Comparison of ENCODE assay signal across 26 cellular contexts in genomic region chr11:22510010-22510409, GRCh38.
DNase-seq lines count a peak whose midpoint lies in the region; ATAC-seq, FAIRE-seq and TF ChIP-seq lines count a peak whose summit lies in the region.
"Had no signal": no experiment of that assay in that cellular context is flagged by ENCODE, and none has a peak within 500 bp of the region (broad histone marks: within the 10 kb centered on the region; RNA-seq: fewer than 3 reads in every experiment).

No MANE protein-coding gene starts in this region.

- ATAC-seq in SK-N-SH treated with all-trans-retinoic acid at 6 μM for 48 hours (peak; percentile 36; the same call in 2 of the 3 replicates), left lung (peak; percentile 26)
- ATAC-seq: A549; activated CD8-positive, alpha-beta T cell treated with anti-CD3 and anti-CD28 coated beads, Interleukin-2, amount 10 ng/mL, durations not matched to agents 7 days and 5 days; gastrocnemius medialis; Right ventricle myocardium inferior had no signal

- POLR2A ChIA-PET in SK-N-SH (lab: Yijun Ruan, JAX) = no interaction called here

- H3K27ac Mint-ChIP-seq in endodermal cell = no peak overlapping the region
- H3K27ac Mint-ChIP-seq: activated CD8-positive, alpha-beta T cell treated with anti-CD3 and anti-CD28 coated beads, Interleukin-2, amount 10 ng/mL, durations not matched to agents 7 days and 5 days; activated naive CD4-positive, alpha-beta T cell treated with anti-CD3 and anti-CD28 coated beads, Interleukin-2, amount 10 ng/mL, durations not matched to agents 7 days and 5 days had no signal

- H2AFZ ChIP-seq in SK-N-SH (ENCODE audit: low read depth) = no peak overlapping the region
- H2AFZ ChIP-seq: hepatocyte, PC-9 had no signal

- no peaks in the 10 kb centered on the region for H3K36me3 ChIP-seq in SK-N-SH (replicated peaks in 1 of 2; ENCODE audit: control insufficient read depth in 1 of 2, insufficient read depth in 2 of 2, low read length in 1 of 2)
- H3K36me3 ChIP-seq in bronchial epithelial cell (ENCODE audit: control insufficient read depth, insufficient read depth, low read length) = no peaks in the 10 kb centered on the region
- no peaks in the 10 kb centered on the region for H3K36me3 ChIP-seq in left lung
- H3K36me3 ChIP-seq in colonic mucosa = no peaks in the 10 kb centered on the region
- no peaks in the 10 kb centered on the region for H3K36me3 ChIP-seq in adrenal gland (replicated peaks in 1 of 2)
- no peaks in the 10 kb centered on the region for H3K36me3 ChIP-seq in endodermal cell (ENCODE audit: control insufficient read depth, insufficient read depth, low read length)
- H3K36me3 ChIP-seq: gastrocnemius medialis had no signal

- TF ChIP-seq RAD21 in SK-N-SH (IDR thresholded peaks at IDR 0.05; ENCODE audit: low read length) = no peak

- no peak for TF ChIP-seq POLR2A in adrenal gland (IDR thresholded peaks at IDR 0.05)

- peaks cover 0 to 3% of the 10 kb centered on the region in 2 experiments; a peak in 1 of 4 replicates for H3K4me1 ChIP-seq in SK-N-SH (ENCODE audit: control insufficient read depth in 1 of 2, insufficient read depth in 2 of 2, low read depth in 1 of 2, low read length in 1 of 2)
- H3K4me1 ChIP-seq in left lung = no peaks in the 10 kb centered on the region
- no peaks in the 10 kb centered on the region for H3K4me1 ChIP-seq in colonic mucosa
- H3K4me1 ChIP-seq in adrenal gland (replicated peaks in 1 of 2) = no peaks in the 10 kb centered on the region
- H3K4me1 ChIP-seq in endodermal cell (ENCODE audit: control insufficient read depth, insufficient read depth, low read length) = no peaks in the 10 kb centered on the region
- H3K4me1 ChIP-seq: A549, gastrocnemius medialis had no signal

- 61% methylated on average over 2 of the region's 2 CpGs for WGBS in SK-N-SH (ENCODE audit: low lambda C conversion rate)
- 65 to 70% (median 66%) methylated on average over 2 of the region's 2 CpGs for WGBS in adrenal gland, 4 donors
- 88 to 90% methylated on average over 2 of the region's 2 CpGs for WGBS in endodermal cell (ENCODE audit: insufficient coverage in 1 of 2, insufficient read length in 1 of 2), 2 experiments

- H3K79me2 ChIP-seq in SK-N-SH (ENCODE audit: insufficient read depth) = no peaks in the 10 kb centered on the region
- H3K79me2 ChIP-seq: hepatocyte had no signal

- intact Hi-C loops in left lung (cut with DNase I) (no loop called here), colonic mucosa (cut with DNase I) (no loop called here), adrenal gland (cut with DNase I) (no loop called here)

- no peak for TF ChIP-seq EP300 in SK-N-SH (IDR thresholded peaks at IDR 0.05; ENCODE audit: borderline replicate concordance in 1 of 2, low read depth in 1 of 2, low read length in 1 of 2)

- H3K27me3 Mint-ChIP-seq in endodermal cell (ENCODE audit: insufficient read depth) = no peaks in the 10 kb centered on the region
- H3K27me3 Mint-ChIP-seq: activated naive CD4-positive, alpha-beta T cell treated with anti-CD3 and anti-CD28 coated beads, Interleukin-2, amount 10 ng/mL, durations not matched to agents 7 days and 5 days; CD4-positive, CD25-positive, alpha-beta regulatory T cell had no signal

- H3K9me3 ChIP-seq in SK-N-SH (no peaks in the 10 kb centered on the region), left lung (no peaks in the 10 kb centered on the region), colonic mucosa (no peaks in the 10 kb centered on the region), adrenal gland (replicated peaks in 1 of 3) (no peaks in the 10 kb centered on the region), endodermal cell (ENCODE audit: control insufficient read depth, low read length) (no peaks in the 10 kb centered on the region)
- H3K9me3 ChIP-seq: A549, gastrocnemius medialis had no signal

- H3K9me3 Mint-ChIP-seq in endodermal cell = no peaks in the 10 kb centered on the region
- H3K9me3 Mint-ChIP-seq: activated naive CD4-positive, alpha-beta T cell treated with anti-CD3 and anti-CD28 coated beads, Interleukin-2, amount 10 ng/mL, durations not matched to agents 7 days and 5 days had no signal

- FAIRE-seq in bronchial epithelial cell (lab: Jason Lieb, UNC) (no peak), HTR-8/SVneo (lab: Jason Lieb, UNC) (no peak)
- FAIRE-seq: A549, colon, small intestine, urothelium cell line had no signal

- no peaks in the 10 kb centered on the region for H3K9me2 ChIP-seq in SK-N-SH

- H3K27me3 ChIP-seq in SK-N-SH (ENCODE audit: insufficient read depth) (no peaks in the 10 kb centered on the region), bronchial epithelial cell (ENCODE audit: control insufficient read depth, insufficient read depth, low read length) (no peaks in the 10 kb centered on the region), left lung (no peaks in the 10 kb centered on the region), colonic mucosa (no peaks in the 10 kb centered on the region), adrenal gland (no peaks in the 10 kb centered on the region), endodermal cell (ENCODE audit: control insufficient read depth, insufficient read depth, low read length, poor library complexity, severe bottlenecking) (no peaks in the 10 kb centered on the region)
- H3K27me3 ChIP-seq: gastrocnemius medialis, hepatocyte had no signal

- H3K4me3 ChIP-seq in SK-N-SH (ENCODE audit: low read depth in 2 of 2, low read length in 1 of 2) = no peak overlapping the region
- no peak overlapping the region for H3K4me3 ChIP-seq in bronchial epithelial cell (ENCODE audit: low read depth, low read length)
- H3K4me3 ChIP-seq in left lung = no peak overlapping the region
- no peak overlapping the region for H3K4me3 ChIP-seq in colonic mucosa
- no peak overlapping the region for H3K4me3 ChIP-seq in adrenal gland
- H3K4me3 ChIP-seq in endodermal cell (ENCODE audit: low read length) = no peak overlapping the region
- H3K4me3 ChIP-seq: A549, gastrocnemius medialis, hepatocyte, PC-9 had no signal

- no peaks in the 10 kb centered on the region for H3F3A ChIP-seq in SK-N-SH (replicated peaks; ENCODE audit: insufficient read depth)

- H3K4me1 Mint-ChIP-seq in endodermal cell = peaks cover 5% of the 10 kb centered on the region
- H3K4me1 Mint-ChIP-seq: activated naive CD4-positive, alpha-beta T cell treated with anti-CD3 and anti-CD28 coated beads, Interleukin-2, amount 10 ng/mL, durations not matched to agents 7 days and 5 days; CD4-positive, CD25-positive, alpha-beta regulatory T cell had no signal

- no peak overlapping the region for H3K27ac ChIP-seq in SK-N-SH (ENCODE audit: low read depth in 2 of 2, low read length in 1 of 2)
- H3K27ac ChIP-seq in left lung = no peak overlapping the region
- no peak overlapping the region for H3K27ac ChIP-seq in colonic mucosa
- no peak overlapping the region for H3K27ac ChIP-seq in adrenal gland
- H3K27ac ChIP-seq in endodermal cell (ENCODE audit: low read depth, low read length) = no peak overlapping the region
- H3K27ac ChIP-seq: A549, gastrocnemius medialis, hepatocyte, PC-9, VCaP had no signal

- no peak overlapping the region for H3K4me3 Mint-ChIP-seq in endodermal cell
- H3K4me3 Mint-ChIP-seq: activated CD8-positive, alpha-beta T cell treated with anti-CD3 and anti-CD28 coated beads, Interleukin-2, amount 10 ng/mL, durations not matched to agents 7 days and 5 days; activated naive CD4-positive, alpha-beta T cell treated with anti-CD3 and anti-CD28 coated beads, Interleukin-2, amount 10 ng/mL, durations not matched to agents 7 days and 5 days; CD4-positive, CD25-positive, alpha-beta regulatory T cell had no signal

- no peak for DNase-seq in SK-N-SH
- DNase-seq in bronchial epithelial cell (ENCODE audit: low read depth) = peak; percentile 22
- DNase-seq in left lung = no peak
- no peak for DNase-seq in colonic mucosa
- no peak for DNase-seq in adrenal gland
- no peak for DNase-seq in HTR-8/SVneo (ENCODE audit: insufficient read length, low spot score)
- no peak for DNase-seq in endodermal cell
- DNase-seq: activated CD4-positive, alpha-beta T cell treated with anti-CD3 and anti-CD28 coated beads for 4 hours; activated CD8-positive, alpha-beta T cell treated with anti-CD3 and anti-CD28 coated beads, Interleukin-2, amount 10 ng/mL, durations not matched to agents 7 days and 5 days; activated naive CD4-positive, alpha-beta T cell treated with anti-CD3 and anti-CD28 coated beads, Interleukin-2, amount 10 ng/mL, durations not matched to agents 7 days and 5 days; AML-193; CD4-positive, CD25-positive, alpha-beta regulatory T cell; effector memory CD4-positive, alpha-beta T cell; gastrocnemius medialis; NCI-H187; NCI-H526; stimulated activated naive CD4-positive, alpha-beta T cell treated with Interleukin-2 at 50 U/mL for 16 hours had no signal

- H3K36me3 Mint-ChIP-seq in endodermal cell (ENCODE audit: low read depth) = no peaks in the 10 kb centered on the region
- H3K36me3 Mint-ChIP-seq: activated naive CD4-positive, alpha-beta T cell treated with anti-CD3 and anti-CD28 coated beads, Interleukin-2, amount 10 ng/mL, durations not matched to agents 7 days and 5 days; CD4-positive, CD25-positive, alpha-beta regulatory T cell had no signal

- no peak overlapping the region for H3K9ac ChIP-seq in SK-N-SH
- no peak overlapping the region for H3K9ac ChIP-seq in colonic mucosa (ENCODE audit: low read depth in 2 of 2, low read length in 2 of 2)
- H3K9ac ChIP-seq in endodermal cell (ENCODE audit: extremely low read depth, low read length, poor library complexity, severe bottlenecking) = no peak overlapping the region

- CTCF ChIA-PET in SK-N-SH (lab: Yijun Ruan, JAX) = interaction anchor here (0.6 to 1.4 kb wide), 2 partner anchors 20 to 30 kb away, joined by 3 read pairs; no protein-coding TSS in a partner anchor

- H3K4me2 ChIP-seq in SK-N-SH = no peak overlapping the region
- H3K4me2 ChIP-seq: A549, hepatocyte had no signal

- no peak for TF ChIP-seq CTCF in SK-N-SH (IDR thresholded peaks at IDR 0.05)
- TF ChIP-seq CTCF in bronchial epithelial cell (IDR thresholded peaks at IDR 0.05; ENCODE audit: insufficient read depth, low read length, severe bottlenecking) = no peak
- no peak for TF ChIP-seq CTCF in left lung (IDR thresholded peaks at IDR 0.05)
- TF ChIP-seq CTCF in colonic mucosa (IDR thresholded peaks at IDR 0.05) = no peak
- no peak for TF ChIP-seq CTCF in adrenal gland (IDR thresholded peaks at IDR 0.05)
- TF ChIP-seq CTCF in endodermal cell (conservative IDR thresholded peaks at IDR 0.05) = no peak

- no peaks in the 10 kb centered on the region for H4K20me1 ChIP-seq in SK-N-SH (ENCODE audit: insufficient read depth)

TF ChIP-seq in SK-N-SH treated with all-trans-retinoic acid at 6 μM for 48 hours, 23 proteins besides CTCF, POLR2A, EP300 and RAD21:
- TF ChIP-seq ISL1 (CRISPR knock-in tag; IDR thresholded peaks at IDR 0.05) (0 out of 2 replicates have a peak, but pooled peaks have one; percentile 17), GLIS3 (CRISPR knock-in tag; IDR thresholded peaks at IDR 0.05) (no peak)

TF ChIP-seq in SK-N-SH, 30 proteins besides CTCF, POLR2A, EP300 and RAD21 (continues in another document):
- TF ChIP-seq FOSL2 (IDR thresholded peaks at IDR 0.05; ENCODE audit: borderline replicate concordance, low read depth) (no peak), EZH2phosphoT487 (IDR thresholded peaks at IDR 0.05; ENCODE audit: borderline replicate concordance, low read depth) (no peak), NFIC (IDR thresholded peaks at IDR 0.05; ENCODE audit: borderline replicate concordance) (no peak), POLR2AphosphoS5 (IDR thresholded peaks at IDR 0.05; ENCODE audit: low read depth, low read length) (no peak), RCOR1 (IDR thresholded peaks at IDR 0.05; ENCODE audit: low read length) (no peak), GABPA (IDR thresholded peaks at IDR 0.05; ENCODE audit: low read depth) (no peak)
